Comparison of ENCODE assay signal across 1 cellular context in the genomic region with DNA sequence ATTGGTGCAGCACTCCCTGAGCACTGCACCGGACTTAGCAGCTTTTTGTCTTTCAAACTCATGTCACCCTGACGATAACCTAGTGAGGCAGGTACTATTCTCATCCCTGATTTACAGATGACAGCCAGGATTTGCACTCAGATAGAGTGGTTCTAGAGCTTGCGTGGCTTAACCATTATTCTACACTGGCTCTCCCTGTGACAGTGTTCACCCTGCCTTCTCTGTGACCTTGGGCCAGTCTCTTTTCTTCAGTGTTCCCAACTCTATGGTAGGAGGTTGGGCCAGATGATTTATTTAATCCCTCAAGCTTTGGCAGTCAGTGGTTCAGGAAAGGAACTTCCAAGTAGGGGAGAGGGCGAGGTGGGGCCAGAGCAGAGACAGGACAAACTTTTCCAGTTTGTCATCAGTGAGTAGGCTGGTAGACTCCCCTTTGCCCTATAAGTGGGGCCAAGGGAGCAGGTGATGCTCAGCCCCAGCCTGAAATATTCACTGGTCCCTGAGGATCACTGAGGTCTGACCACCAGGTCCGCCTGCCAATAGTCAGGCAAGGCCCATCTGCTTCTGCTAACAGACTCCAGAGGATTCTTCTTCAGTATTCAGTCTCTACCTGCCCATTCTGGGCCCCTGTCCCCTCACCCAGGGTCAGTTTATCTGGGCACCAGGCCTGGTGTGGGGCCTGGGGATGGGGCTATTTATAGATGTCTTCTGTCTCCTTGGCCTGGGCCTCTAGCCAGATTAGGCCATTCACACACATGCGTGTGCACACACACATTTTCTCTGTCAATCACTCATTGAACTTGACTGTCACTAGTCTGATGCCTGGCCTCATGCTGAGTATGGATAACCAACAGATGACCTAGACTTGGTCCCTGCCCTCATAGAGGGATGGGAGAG.
TF ChIP-seq lines count a peak whose summit lies in the region.

No MANE protein-coding gene starts in this region.

TF ChIP-seq in H1, 55 proteins besides CTCF, POLR2A, EP300 and RAD21:
- TF ChIP-seq SRF (IDR thresholded peaks at IDR 0.05; ENCODE audit: low read depth, low read length) = no peak
- TF ChIP-seq KDM5A (IDR thresholded peaks at IDR 0.05; ENCODE audit: low read length) = no peak
- TF ChIP-seq TAF1 (IDR thresholded peaks at IDR 0.05; ENCODE audit: low read depth, low read length) = no peak
- no peak for TF ChIP-seq HDAC2 (IDR thresholded peaks at IDR 0.05; ENCODE audit: borderline replicate concordance in 1 of 2, low read depth in 2 of 2, low read length in 2 of 2)
- no peak for TF ChIP-seq KDM4A (IDR thresholded peaks at IDR 0.05; ENCODE audit: low read depth, low read length, severe bottlenecking)
- no peak for TF ChIP-seq CTBP2 (IDR thresholded peaks at IDR 0.05; ENCODE audit: borderline replicate concordance, insufficient read depth, insufficient read length, low read length)
- no peak for TF ChIP-seq ASH2L (IDR thresholded peaks at IDR 0.05; ENCODE audit: low read length)
- no peak for TF ChIP-seq POLR2AphosphoS5 (IDR thresholded peaks at IDR 0.05; ENCODE audit: low read depth, low read length)
- TF ChIP-seq JUN (IDR thresholded peaks at IDR 0.05; ENCODE audit: low read depth, low read length) = no peak
- TF ChIP-seq ZNF274 (IDR thresholded peaks at IDR 0.05; ENCODE audit: borderline replicate concordance, extremely low read depth, low read length) = no peak
- TF ChIP-seq, protein P1, sequence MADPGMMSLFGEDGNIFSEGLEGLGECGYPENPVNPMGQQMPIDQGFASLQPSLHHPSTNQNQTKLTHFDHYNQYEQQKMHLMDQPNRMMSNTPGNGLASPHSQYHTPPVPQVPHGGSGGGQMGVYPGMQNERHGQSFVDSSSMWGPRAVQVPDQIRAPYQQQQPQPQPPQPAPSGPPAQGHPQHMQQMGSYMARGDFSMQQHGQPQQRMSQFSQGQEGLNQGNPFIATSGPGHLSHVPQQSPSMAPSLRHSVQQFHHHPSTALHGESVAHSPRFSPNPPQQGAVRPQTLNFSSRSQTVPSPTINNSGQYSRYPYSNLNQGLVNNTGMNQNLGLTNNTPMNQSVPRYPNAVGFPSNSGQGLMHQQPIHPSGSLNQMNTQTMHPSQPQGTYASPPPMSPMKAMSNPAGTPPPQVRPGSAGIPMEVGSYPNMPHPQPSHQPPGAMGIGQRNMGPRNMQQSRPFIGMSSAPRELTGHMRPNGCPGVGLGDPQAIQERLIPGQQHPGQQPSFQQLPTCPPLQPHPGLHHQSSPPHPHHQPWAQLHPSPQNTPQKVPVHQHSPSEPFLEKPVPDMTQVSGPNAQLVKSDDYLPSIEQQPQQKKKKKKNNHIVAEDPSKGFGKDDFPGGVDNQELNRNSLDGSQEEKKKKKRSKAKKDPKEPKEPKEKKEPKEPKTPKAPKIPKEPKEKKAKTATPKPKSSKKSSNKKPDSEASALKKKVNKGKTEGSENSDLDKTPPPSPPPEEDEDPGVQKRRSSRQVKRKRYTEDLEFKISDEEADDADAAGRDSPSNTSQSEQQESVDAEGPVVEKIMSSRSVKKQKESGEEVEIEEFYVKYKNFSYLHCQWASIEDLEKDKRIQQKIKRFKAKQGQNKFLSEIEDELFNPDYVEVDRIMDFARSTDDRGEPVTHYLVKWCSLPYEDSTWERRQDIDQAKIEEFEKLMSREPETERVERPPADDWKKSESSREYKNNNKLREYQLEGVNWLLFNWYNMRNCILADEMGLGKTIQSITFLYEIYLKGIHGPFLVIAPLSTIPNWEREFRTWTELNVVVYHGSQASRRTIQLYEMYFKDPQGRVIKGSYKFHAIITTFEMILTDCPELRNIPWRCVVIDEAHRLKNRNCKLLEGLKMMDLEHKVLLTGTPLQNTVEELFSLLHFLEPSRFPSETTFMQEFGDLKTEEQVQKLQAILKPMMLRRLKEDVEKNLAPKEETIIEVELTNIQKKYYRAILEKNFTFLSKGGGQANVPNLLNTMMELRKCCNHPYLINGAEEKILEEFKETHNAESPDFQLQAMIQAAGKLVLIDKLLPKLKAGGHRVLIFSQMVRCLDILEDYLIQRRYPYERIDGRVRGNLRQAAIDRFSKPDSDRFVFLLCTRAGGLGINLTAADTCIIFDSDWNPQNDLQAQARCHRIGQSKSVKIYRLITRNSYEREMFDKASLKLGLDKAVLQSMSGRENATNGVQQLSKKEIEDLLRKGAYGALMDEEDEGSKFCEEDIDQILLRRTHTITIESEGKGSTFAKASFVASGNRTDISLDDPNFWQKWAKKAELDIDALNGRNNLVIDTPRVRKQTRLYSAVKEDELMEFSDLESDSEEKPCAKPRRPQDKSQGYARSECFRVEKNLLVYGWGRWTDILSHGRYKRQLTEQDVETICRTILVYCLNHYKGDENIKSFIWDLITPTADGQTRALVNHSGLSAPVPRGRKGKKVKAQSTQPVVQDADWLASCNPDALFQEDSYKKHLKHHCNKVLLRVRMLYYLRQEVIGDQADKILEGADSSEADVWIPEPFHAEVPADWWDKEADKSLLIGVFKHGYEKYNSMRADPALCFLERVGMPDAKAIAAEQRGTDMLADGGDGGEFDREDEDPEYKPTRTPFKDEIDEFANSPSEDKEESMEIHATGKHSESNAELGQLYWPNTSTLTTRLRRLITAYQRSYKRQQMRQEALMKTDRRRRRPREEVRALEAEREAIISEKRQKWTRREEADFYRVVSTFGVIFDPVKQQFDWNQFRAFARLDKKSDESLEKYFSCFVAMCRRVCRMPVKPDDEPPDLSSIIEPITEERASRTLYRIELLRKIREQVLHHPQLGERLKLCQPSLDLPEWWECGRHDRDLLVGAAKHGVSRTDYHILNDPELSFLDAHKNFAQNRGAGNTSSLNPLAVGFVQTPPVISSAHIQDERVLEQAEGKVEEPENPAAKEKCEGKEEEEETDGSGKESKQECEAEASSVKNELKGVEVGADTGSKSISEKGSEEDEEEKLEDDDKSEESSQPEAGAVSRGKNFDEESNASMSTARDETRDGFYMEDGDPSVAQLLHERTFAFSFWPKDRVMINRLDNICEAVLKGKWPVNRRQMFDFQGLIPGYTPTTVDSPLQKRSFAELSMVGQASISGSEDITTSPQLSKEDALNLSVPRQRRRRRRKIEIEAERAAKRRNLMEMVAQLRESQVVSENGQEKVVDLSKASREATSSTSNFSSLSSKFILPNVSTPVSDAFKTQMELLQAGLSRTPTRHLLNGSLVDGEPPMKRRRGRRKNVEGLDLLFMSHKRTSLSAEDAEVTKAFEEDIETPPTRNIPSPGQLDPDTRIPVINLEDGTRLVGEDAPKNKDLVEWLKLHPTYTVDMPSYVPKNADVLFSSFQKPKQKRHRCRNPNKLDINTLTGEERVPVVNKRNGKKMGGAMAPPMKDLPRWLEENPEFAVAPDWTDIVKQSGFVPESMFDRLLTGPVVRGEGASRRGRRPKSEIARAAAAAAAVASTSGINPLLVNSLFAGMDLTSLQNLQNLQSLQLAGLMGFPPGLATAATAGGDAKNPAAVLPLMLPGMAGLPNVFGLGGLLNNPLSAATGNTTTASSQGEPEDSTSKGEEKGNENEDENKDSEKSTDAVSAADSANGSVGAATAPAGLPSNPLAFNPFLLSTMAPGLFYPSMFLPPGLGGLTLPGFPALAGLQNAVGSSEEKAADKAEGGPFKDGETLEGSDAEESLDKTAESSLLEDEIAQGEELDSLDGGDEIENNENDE (IDR thresholded peaks at IDR 0.05; ENCODE audit: insufficient replicate concordance, low read length) = no peak
- no peak for TF ChIP-seq RNF2 (IDR thresholded peaks at IDR 0.05; ENCODE audit: borderline replicate concordance, low read depth, low read length, missing control alignments, poor library complexity, severe bottlenecking)
- TF ChIP-seq EZH2 (IDR thresholded peaks at IDR 0.05; ENCODE audit: low read depth, low read length, severe bottlenecking) = no peak
- no peak for TF ChIP-seq RXRA (IDR thresholded peaks at IDR 0.05; ENCODE audit: insufficient read depth, low read depth, low read length)
- TF ChIP-seq GABPA (IDR thresholded peaks at IDR 0.05; ENCODE audit: borderline replicate concordance, insufficient read depth, low read length) = no peak
- TF ChIP-seq, protein P2, sequence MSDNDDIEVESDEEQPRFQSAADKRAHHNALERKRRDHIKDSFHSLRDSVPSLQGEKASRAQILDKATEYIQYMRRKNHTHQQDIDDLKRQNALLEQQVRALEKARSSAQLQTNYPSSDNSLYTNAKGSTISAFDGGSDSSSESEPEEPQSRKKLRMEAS (IDR thresholded peaks at IDR 0.05) = no peak
